Comparison of ENCODE assay signal across 12 cellular contexts in the genomic region with DNA sequence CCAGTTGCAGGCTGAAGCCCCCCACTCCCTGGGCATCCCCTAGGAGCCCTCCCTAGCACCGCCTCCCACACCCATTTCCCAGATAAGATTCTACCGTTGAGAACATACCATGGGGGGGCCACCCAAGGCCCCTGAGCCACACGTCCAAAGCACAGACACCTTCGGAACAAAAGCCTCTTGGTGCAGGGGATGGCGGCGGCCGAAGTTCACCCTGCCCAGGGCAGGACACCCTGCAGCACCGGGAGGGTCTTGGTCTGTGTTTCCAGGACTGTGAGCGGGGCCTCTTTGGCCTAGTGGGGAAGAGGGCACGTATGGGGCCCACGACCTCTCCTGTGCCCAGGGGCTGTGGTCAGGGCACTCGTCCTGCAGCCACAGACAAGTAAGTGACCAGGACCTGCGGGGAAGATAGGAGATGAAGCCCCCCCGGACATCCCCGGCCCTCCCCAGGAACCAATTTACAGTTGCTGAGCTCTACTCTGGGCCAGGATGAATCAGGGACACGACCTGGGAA.
DNase-seq lines count a peak whose midpoint lies in the region; ATAC-seq and TF ChIP-seq lines count a peak whose summit lies in the region.
"Had no signal": no experiment of that assay in that cellular context is flagged by ENCODE, and none has a peak within 500 bp of the region (broad histone marks: within the 10 kb centered on the region; RNA-seq: fewer than 3 reads in every experiment).

No MANE protein-coding gene starts in this region.

- H3K27ac ChIP-seq in upper lobe of right lung (no peak overlapping the region), SJCRH30 (no peak overlapping the region)
- H3K27ac ChIP-seq: C4-2B, KMS-11, PC-9 had no signal

- H3K27me3 ChIP-seq in upper lobe of right lung (no peaks in the 10 kb centered on the region), SJCRH30 (no peaks in the 10 kb centered on the region; the same call in 1 of the 2 replicates)

- no peaks in the 10 kb centered on the region for H3K36me3 ChIP-seq in upper lobe of right lung
- no peaks in the 10 kb centered on the region for H3K36me3 ChIP-seq in SJCRH30

- TF ChIP-seq CTCF in GM13976 (IDR thresholded peaks at IDR 0.05; ENCODE audit: borderline replicate concordance, control extremely low read depth, extremely low read depth, insufficient read depth, missing control alignments) (no peak), upper lobe of right lung (IDR thresholded peaks at IDR 0.05) (no peak)

- DNase-seq in activated CD8-positive, alpha-beta memory T cell treated with anti-CD3 and anti-CD28 coated beads for 24 hours = peak; percentile 45
- no peak for DNase-seq in activated CD8-positive, alpha-beta memory T cell treated with anti-CD3 and anti-CD28 coated beads, Interleukin-2, amount 50 U/mL, for 4 hours
- peak; percentile 25 for DNase-seq in GM13976 (ENCODE audit: low spot score)
- DNase-seq in iPS-NIHi7 (ENCODE audit: extremely low spot score) = peak; percentile 8
- peak; percentile 62 for DNase-seq in upper lobe of right lung
- no peak for DNase-seq in NCI-H146 (lab: John Stamatoyannopoulos, UW)
- no peak for DNase-seq in SJCRH30
- DNase-seq in NCI-H1092 (lab: John Stamatoyannopoulos, UW) = no peak
- DNase-seq: PC-9 had no signal

- in situ Hi-C loops in GM13976 (cut with MboI; ENCODE audit: low sequenced_read_pairs, unreplicated experiment) = no loop called here

- H3K9me3 ChIP-seq in upper lobe of right lung = no peaks in the 10 kb centered on the region
- H3K9me3 ChIP-seq in SJCRH30 (replicated peaks) = no peaks in the 10 kb centered on the region

- H3K4me3 ChIP-seq in upper lobe of right lung = no peak overlapping the region
- H3K4me3 ChIP-seq in SJCRH30 = no peak overlapping the region
- H3K4me3 ChIP-seq: PC-9 had no signal

- H3K4me1 ChIP-seq in upper lobe of right lung = no peaks in the 10 kb centered on the region
- H3K4me1 ChIP-seq in SJCRH30 = peaks cover 3% of the 10 kb centered on the region; the same call in 1 of the 2 replicates

- intact Hi-C loops in upper lobe of right lung (cut with DNase I) = no loop called here

- ATAC-seq in upper lobe of right lung = no peak
- ATAC-seq: HepG2 had no signal

Comparison
In these comparisons a context has a peak if more than half of its experiments do, and no peak if none do; other contexts are left out.
1. DNase-seq: peak in activated CD8-positive, alpha-beta memory T cell treated with anti-CD3 and anti-CD28 coated beads for 24 hours (single experiment), GM13976 (single experiment), iPS-NIHi7 (single experiment) and upper lobe of right lung (single experiment); none in activated CD8-positive, alpha-beta memory T cell treated with anti-CD3 and anti-CD28 coated beads, Interleukin-2, amount 50 U/mL, for 4 hours (single experiment), NCI-H146 (single experiment), SJCRH30 (0 of 2) and NCI-H1092 (single experiment).